In genomic region chr17:17147821-17148220, GRCh38 we compare ENCODE assay signal across 27 cellular contexts. TPM values are rescaled to one million over a fixed set of nuclear protein-coding genes. Genes with fewer than 3 reads are reported as not detected.
DNase-seq lines count a peak whose midpoint lies in the region; ATAC-seq and TF ChIP-seq lines count a peak whose summit lies in the region.
"Had no signal": no experiment of that assay in that cellular context is flagged by ENCODE, and none has a peak within 500 bp of the region (broad histone marks: within the 10 kb centered on the region; RNA-seq: fewer than 3 reads in every experiment).

No MANE protein-coding gene starts in this region.

- peaks cover 84% of the 10 kb centered on the region for H3K36me3 ChIP-seq in PC-3 (ENCODE audit: low read depth, low read length)
- H3K36me3 ChIP-seq in osteoblast (ENCODE audit: insufficient read depth, low read length) = peaks cover 66% of the 10 kb centered on the region

- H3K4me2 ChIP-seq in PC-3 (ENCODE audit: low read length) (no peak overlapping the region), osteoblast (ENCODE audit: insufficient read depth, low read length) (no peak overlapping the region)
- H3K4me2 ChIP-seq: KMS-11 had no signal

- POLR2A ChIA-PET in PC-3 (lab: Charles Lee; ENCODE audit: unreplicated experiment) = no interaction called here

- CTCF ChIA-PET in PC-3 (lab: Charles Lee) = no interaction called here

- H3K9ac ChIP-seq in PC-3 (ENCODE audit: low read length) = no peak overlapping the region
- H3K9ac ChIP-seq: KMS-11 had no signal

- TF ChIP-seq CTCF in PC-3 (conservative IDR thresholded peaks at IDR 0.05; ENCODE audit: low read depth, low read length) = no peak
- TF ChIP-seq CTCF in osteoblast (IDR thresholded peaks at IDR 0.05; ENCODE audit: extremely low read depth, low read depth, low read length) = no peak

- H3K9me2 ChIP-seq in PC-3 (replicated peaks; ENCODE audit: low read length) = no peaks in the 10 kb centered on the region

- DNase-seq in Daoy (ENCODE audit: low read depth) (peak; percentile 36), PC-3 (no peak), fibroblast of gingiva (ENCODE audit: low read depth) (peak; percentile 15), osteoblast (ENCODE audit: insufficient read length, low spot score, missing footprints) (peak; percentile 18), retina (no peak), iPS-NIHi7 (ENCODE audit: extremely low spot score) (no peak)
- DNase-seq: activated CD4-positive, alpha-beta T cell treated with anti-CD3 and anti-CD28 coated beads, Interleukin-2, amount 50 U/mL, for 48 hours; activated CD8-positive, alpha-beta memory T cell treated with anti-CD3 and anti-CD28 coated beads, Interleukin-2, amount 50 U/mL, for 48 hours; activated naive CD8-positive, alpha-beta T cell treated with anti-CD3 and anti-CD28 coated beads for 36 hours; dorsolateral prefrontal cortex; midbrain; naive thymus-derived CD4-positive, alpha-beta T cell; NCI-H1436; NCI-H2081 treated with DMSO at 0.1 percent for 48 hours; NCI-H774; nucleus accumbens; stomach; T-helper 1 cell; thyroid gland had no signal

- no TSS peak for BruUV-seq in PC-3 (replicated peaks; lab: Mats Ljungman, UMichigan)

- H3K27me3 ChIP-seq in PC-3 (ENCODE audit: low read length) (no peaks in the 10 kb centered on the region), osteoblast (ENCODE audit: insufficient read depth, low read length) (no peaks in the 10 kb centered on the region)
- H3K27me3 ChIP-seq: dorsolateral prefrontal cortex, left lung, stomach, thyroid gland, vagina had no signal

- H4K20me1 ChIP-seq in PC-3 (ENCODE audit: low read length) = no peaks in the 10 kb centered on the region
- H4K20me1 ChIP-seq in osteoblast (ENCODE audit: insufficient read depth, low read length) = peaks cover 23% of the 10 kb centered on the region

- H3K27ac ChIP-seq in PC-3 (ENCODE audit: low read length) (peak overlapping the region; percentile 36), osteoblast (ENCODE audit: low read depth, low read length) (peak overlapping the region; percentile 63)
- H3K27ac ChIP-seq: KMS-11, left lung, skin epidermis, stomach, thyroid gland, vagina had no signal

- H3K4me3 ChIP-seq in PC-3 (ENCODE audit: low read length) (no peak overlapping the region), osteoblast (ENCODE audit: insufficient read depth, low read length) (no peak overlapping the region)
- H3K4me3 ChIP-seq: dorsolateral prefrontal cortex, left lung, skin epidermis, stomach, thyroid gland, vagina had no signal

- ATAC-seq in PC-3 (no peak), HG02973 (IDR thresholded peaks at IDR 0.05; ENCODE audit: unreplicated experiment) (no peak), HG02678 (IDR thresholded peaks at IDR 0.05; ENCODE audit: unreplicated experiment) (no peak)
- ATAC-seq: activated CD4-positive, CD25-positive, alpha-beta regulatory T cell treated with anti-CD3 and anti-CD28 coated beads, Interleukin-2, amount 50 U/mL, for 24 hours; HCT116; left lung; naive thymus-derived CD4-positive, alpha-beta T cell had no signal

- H3K79me2 ChIP-seq in PC-3 (ENCODE audit: low read length) (peaks cover 28% of the 10 kb centered on the region), osteoblast (ENCODE audit: insufficient read depth, low read length) (peaks cover 12% of the 10 kb centered on the region)

- H3K4me1 ChIP-seq in PC-3 (ENCODE audit: insufficient read depth, low read length) (peaks cover 52% of the 10 kb centered on the region), osteoblast (ENCODE audit: insufficient read depth, low read length) (peaks cover 40% of the 10 kb centered on the region)

- intact Hi-C loops in PC-3 (cut with micrococcal nuclease) = no loop called here

- H3K9me3 ChIP-seq in PC-3 (ENCODE audit: low read length) (no peaks in the 10 kb centered on the region), osteoblast (ENCODE audit: low read depth, low read length) (no peaks in the 10 kb centered on the region)
- H3K9me3 ChIP-seq: left lung, stomach, thyroid gland, vagina had no signal

- H2AFZ ChIP-seq in PC-3 (ENCODE audit: low read length) = no peak overlapping the region
- no peak overlapping the region for H2AFZ ChIP-seq in osteoblast (ENCODE audit: low read length)

- peaks cover 29% of the 10 kb centered on the region for H3F3A ChIP-seq in PC-3 (ENCODE audit: low read length, unreplicated experiment)

RNA-seq across cellular contexts. Expression of gene PLD6, which starts 58.3 kb away (rescaled TPM):
- total RNA-seq in Daoy (2014; rRNA removed; shearing (Covaris generic)) = 0.95 and 3.0 TPM in 2 replicates
- total RNA-seq in PC-3 (2014; rRNA removed) = 11.6 and 18.0 TPM in 2 replicates
- 1.4 and 2.7 TPM in 2 replicates for total RNA-seq in osteoblast

Comparison
In these comparisons a context has a peak if more than half of its experiments do, and no peak if none do; other contexts are left out.
1. DNase-seq: peak in Daoy (single experiment), fibroblast of gingiva (single experiment) and osteoblast (single experiment); none in PC-3 (single experiment), retina (single experiment) and iPS-NIHi7 (single experiment).